9 cellular contexts compared by ENCODE assay signal in the genomic region with DNA sequence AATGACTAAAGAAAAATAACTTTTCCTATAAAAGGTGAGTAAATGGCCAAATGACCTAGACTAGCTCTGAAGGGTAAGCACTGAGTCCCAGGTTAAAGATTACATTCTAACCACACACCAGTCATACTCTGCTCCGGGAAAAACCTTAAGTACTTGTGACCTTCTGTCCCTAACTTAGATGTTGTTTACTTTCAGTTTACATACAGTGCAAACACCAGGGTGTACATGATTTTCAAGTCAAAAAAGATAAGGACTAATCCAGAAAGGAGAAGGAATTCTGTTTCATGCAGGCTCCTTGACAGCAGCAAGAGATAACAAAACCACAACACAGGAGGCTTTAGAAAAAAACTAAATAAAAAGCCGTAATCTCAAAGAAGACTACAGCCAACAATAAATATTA.
A peak's percentile ranks its signal among the peaks of the same experiment; 100 is the strongest.
DNase-seq lines count a peak whose midpoint lies in the region; ATAC-seq and TF ChIP-seq lines count a peak whose summit lies in the region.
"Had no signal": no experiment of that assay in that cellular context is flagged by ENCODE, and none has a peak within 500 bp of the region (broad histone marks: within the 10 kb centered on the region; RNA-seq: fewer than 3 reads in every experiment).

No MANE protein-coding gene starts in this region.

- no peak for TF ChIP-seq CTCF in GM12865 (IDR thresholded peaks at IDR 0.05; ENCODE audit: insufficient read depth, low read depth, low read length, missing control alignments)
- TF ChIP-seq CTCF in dorsolateral prefrontal cortex (IDR thresholded peaks at IDR 0.05 in 54 of 56, conservative IDR thresholded peaks at IDR 0.05 in 2 of 56; ENCODE audit: low read depth in 1 of 56, partially characterized antibody in 56 of 56): no peak

- H3K9me3 Mint-ChIP-seq in CD8-positive, alpha-beta memory T cell: no peaks in the 10 kb centered on the region

- H3K4me1 Mint-ChIP-seq in CD8-positive, alpha-beta memory T cell: peaks cover 0 to 10% (median 7%) of the 10 kb centered on the region in 3 donors

- H3K4me3 Mint-ChIP-seq in CD8-positive, alpha-beta memory T cell: no peak overlapping the region

- peak; percentile 56 for ATAC-seq in GM21526 (IDR thresholded peaks at IDR 0.05; ENCODE audit: low FRiP score, unreplicated experiment)
- ATAC-seq in HG03469 (IDR thresholded peaks at IDR 0.05; ENCODE audit: unreplicated experiment): peak; percentile 65
- ATAC-seq in left ventricle myocardium superior: peak; percentile 30
- ATAC-seq in SK-N-SH treated with all-trans-retinoic acid at 6 μM for 48 hours: no peak

- H3K4me3 ChIP-seq in GM12865 (ENCODE audit: low read depth, low read length) (no peak overlapping the region), dorsolateral prefrontal cortex (no peak overlapping the region)
- no peak overlapping the region for H3K4me3 ChIP-seq in CD8-positive, alpha-beta memory T cell (ENCODE audit: low read length)

- no peaks in the 10 kb centered on the region for H3K9me3 ChIP-seq in CD8-positive, alpha-beta memory T cell (ENCODE audit: low read length)

- H3K36me3 Mint-ChIP-seq in CD8-positive, alpha-beta memory T cell: no peaks in the 10 kb centered on the region

- DNase-seq in GM12865 (ENCODE audit: low read depth) (peak; percentile 64), left ventricle myocardium superior (no peak), dorsolateral prefrontal cortex (no peak), NCI-H146 (lab: John Stamatoyannopoulos, UW) (no peak)
- no peak for DNase-seq in CD8-positive, alpha-beta memory T cell

- CTCF ChIA-PET in CD8-positive, alpha-beta memory T cell (lab: Charles Lee): no interaction called here

- no peak overlapping the region for H3K27ac Mint-ChIP-seq in CD8-positive, alpha-beta memory T cell

- no peaks in the 10 kb centered on the region for H3K27me3 ChIP-seq in CD8-positive, alpha-beta memory T cell (ENCODE audit: insufficient read depth, low read length, poor library complexity, severe bottlenecking)
- H3K27me3 ChIP-seq in dorsolateral prefrontal cortex: no peaks in the 10 kb centered on the region

- peaks cover 0 to 5% of the 10 kb centered on the region in 2 donors for H3K27me3 Mint-ChIP-seq in CD8-positive, alpha-beta memory T cell

- no peaks in the 10 kb centered on the region for H3K4me1 ChIP-seq in CD8-positive, alpha-beta memory T cell (ENCODE audit: insufficient read depth, low read length)

- no peaks in the 10 kb centered on the region for H3K36me3 ChIP-seq in CD8-positive, alpha-beta memory T cell (ENCODE audit: insufficient read depth, low read length)

- intact Hi-C loops in left ventricle myocardium superior (cut with micrococcal nuclease): no loop called here
- intact Hi-C loops in dorsolateral prefrontal cortex (cut with DNase I): no loop called here

- H3K27ac ChIP-seq in CD8-positive, alpha-beta memory T cell (ENCODE audit: low read depth, low read length): no peak overlapping the region
- H3K27ac ChIP-seq in dorsolateral prefrontal cortex: no peak overlapping the region
- H3K27ac ChIP-seq: VCaP had no signal

- POLR2A ChIA-PET in CD8-positive, alpha-beta memory T cell (lab: Charles Lee): no interaction called here

TF ChIP-seq in SK-N-SH treated with all-trans-retinoic acid at 6 μM for 48 hours, 23 proteins besides CTCF, POLR2A, EP300 and RAD21:
- TF ChIP-seq ARNTL (CRISPR knock-in tag; IDR thresholded peaks at IDR 0.05; ENCODE audit: borderline replicate concordance, low read depth) (no peak), RARB (CRISPR knock-in tag; IDR thresholded peaks at IDR 0.05) (no peak), BACH2 (CRISPR knock-in tag; IDR thresholded peaks at IDR 0.05; ENCODE audit: borderline replicate concordance) (no peak), SNAI2 (CRISPR knock-in tag; IDR thresholded peaks at IDR 0.05) (no peak), TCF4 (CRISPR knock-in tag; IDR thresholded peaks at IDR 0.05; ENCODE audit: borderline replicate concordance) (no peak)
- TF ChIP-seq, protein P1, sequence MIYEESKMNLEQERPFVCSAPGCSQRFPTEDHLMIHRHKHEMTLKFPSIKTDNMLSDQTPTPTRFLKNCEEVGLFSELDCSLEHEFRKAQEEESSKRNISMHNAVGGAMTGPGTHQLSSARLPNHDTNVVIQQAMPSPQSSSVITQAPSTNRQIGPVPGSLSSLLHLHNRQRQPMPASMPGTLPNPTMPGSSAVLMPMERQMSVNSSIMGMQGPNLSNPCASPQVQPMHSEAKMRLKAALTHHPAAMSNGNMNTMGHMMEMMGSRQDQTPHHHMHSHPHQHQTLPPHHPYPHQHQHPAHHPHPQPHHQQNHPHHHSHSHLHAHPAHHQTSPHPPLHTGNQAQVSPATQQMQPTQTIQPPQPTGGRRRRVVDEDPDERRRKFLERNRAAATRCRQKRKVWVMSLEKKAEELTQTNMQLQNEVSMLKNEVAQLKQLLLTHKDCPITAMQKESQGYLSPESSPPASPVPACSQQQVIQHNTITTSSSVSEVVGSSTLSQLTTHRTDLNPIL (CRISPR knock-in tag; IDR thresholded peaks at IDR 0.05; ENCODE audit: low read depth): no peak
